29 cellular contexts compared by ENCODE assay signal in the genomic region with DNA sequence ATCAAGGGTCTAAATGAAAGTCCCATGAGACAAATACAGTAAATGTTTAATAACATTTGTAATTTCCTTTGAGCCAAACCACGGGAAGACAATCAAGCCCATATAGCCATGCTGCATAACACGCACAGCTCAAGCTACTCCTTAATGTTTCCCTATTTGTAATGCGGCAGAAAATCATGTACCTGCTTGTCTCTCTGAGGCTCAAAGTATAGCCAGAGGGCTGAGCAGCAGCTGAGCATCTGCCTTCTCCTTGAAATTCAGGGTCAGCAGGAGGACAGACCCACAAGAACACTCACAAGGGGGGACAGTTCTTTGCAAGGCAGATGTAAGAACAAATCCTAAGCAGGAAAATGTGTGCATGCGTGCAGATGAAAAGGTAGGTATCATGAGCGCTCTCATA.
"Had no signal": no experiment of that assay in that cellular context is flagged by ENCODE, and none has a peak within 500 bp of the region (broad histone marks: within the 10 kb centered on the region; RNA-seq: fewer than 3 reads in every experiment).

No MANE protein-coding gene starts in this region.

- H3K36me3 Mint-ChIP-seq: activated CD8-positive, alpha-beta memory T cell treated with anti-CD3 and anti-CD28 coated beads, Interleukin-2, amount 10 ng/mL, durations not matched to agents 7 days and 5 days; activated naive CD4-positive, alpha-beta T cell treated with anti-CD3 and anti-CD28 coated beads, Interleukin-2, amount 10 ng/mL, durations not matched to agents 7 days and 5 days; memory B cell; stimulated activated memory B cell treated with anti-CD40 and anti-IgM and Interleukin-4, amounts not matched to agents 10 μg/mL and 1 μg/mL and 100 μg/mL, for 72 hours had no signal

- H3K27me3 ChIP-seq: cardiac muscle cell, gastrocnemius medialis, sigmoid colon, stomach, suprapubic skin, transverse colon, uterus had no signal

- H3K9me3 ChIP-seq: gastrocnemius medialis, mucosa of descending colon, sigmoid colon, stomach, suprapubic skin, transverse colon, uterus had no signal

- H3K4me3 Mint-ChIP-seq: activated CD4-positive, alpha-beta T cell treated with anti-CD3 and anti-CD28 coated beads, Interleukin-2, amount 10 ng/mL, durations not matched to agents 7 days and 5 days; activated CD8-positive, alpha-beta memory T cell treated with anti-CD3 and anti-CD28 coated beads, Interleukin-2, amount 10 ng/mL, durations not matched to agents 7 days and 5 days; activated CD8-positive, alpha-beta T cell treated with anti-CD3 and anti-CD28 coated beads for 36 hours; activated naive CD4-positive, alpha-beta T cell treated with anti-CD3 and anti-CD28 coated beads, Interleukin-2, amount 10 ng/mL, durations not matched to agents 7 days and 5 days; dendritic cell treated with granulocyte-macrophage colony-stimulating factor and Interleukin-4, amounts not matched to agents 40 ng/mL and 50 ng/mL, for 4 days; memory B cell; nephron progenitor cell; stimulated activated memory B cell treated with anti-CD40 and anti-IgM and Interleukin-4, amounts not matched to agents 10 μg/mL and 1 μg/mL and 100 μg/mL, for 72 hours had no signal

- H3K27ac ChIP-seq: cardiac muscle cell, gastrocnemius medialis, sigmoid colon, stomach, suprapubic skin, transverse colon, uterus, VCaP had no signal

- H3K4me1 Mint-ChIP-seq: activated CD4-positive, alpha-beta T cell treated with anti-CD3 and anti-CD28 coated beads, Interleukin-2, amount 10 ng/mL, durations not matched to agents 7 days and 5 days; activated CD8-positive, alpha-beta memory T cell treated with anti-CD3 and anti-CD28 coated beads, Interleukin-2, amount 10 ng/mL, durations not matched to agents 7 days and 5 days; activated naive CD4-positive, alpha-beta T cell treated with anti-CD3 and anti-CD28 coated beads, Interleukin-2, amount 10 ng/mL, durations not matched to agents 7 days and 5 days; stimulated activated memory B cell treated with anti-CD40 and anti-IgM and Interleukin-4, amounts not matched to agents 10 μg/mL and 1 μg/mL and 100 μg/mL, for 72 hours had no signal

- H3K9me3 Mint-ChIP-seq: activated CD4-positive, alpha-beta T cell treated with anti-CD3 and anti-CD28 coated beads, Interleukin-2, amount 10 ng/mL, durations not matched to agents 7 days and 5 days; activated CD8-positive, alpha-beta T cell treated with anti-CD3 and anti-CD28 coated beads for 36 hours; activated naive CD4-positive, alpha-beta T cell treated with anti-CD3 and anti-CD28 coated beads, Interleukin-2, amount 10 ng/mL, durations not matched to agents 7 days and 5 days; dendritic cell treated with granulocyte-macrophage colony-stimulating factor and Interleukin-4, amounts not matched to agents 40 ng/mL and 50 ng/mL, for 4 days; memory B cell; stimulated activated memory B cell treated with anti-CD40 and anti-IgM and Interleukin-4, amounts not matched to agents 10 μg/mL and 1 μg/mL and 100 μg/mL, for 72 hours had no signal

- DNase-seq: activated CD4-positive, alpha-beta T cell treated with anti-CD3 and anti-CD28 coated beads, Interleukin-2, amount 10 ng/mL, durations not matched to agents 7 days and 5 days; activated CD4-positive, CD25-positive, alpha-beta regulatory T cell treated with anti-CD3 and anti-CD28 coated beads, Interleukin-2, amount 50 U/mL, for 72 hours; activated CD8-positive, alpha-beta memory T cell treated with anti-CD3 and anti-CD28 coated beads, Interleukin-2, amount 10 ng/mL, durations not matched to agents 7 days and 5 days; activated CD8-positive, alpha-beta T cell treated with anti-CD3 and anti-CD28 coated beads for 36 hours; activated effector memory CD4-positive, alpha-beta T cell treated with anti-CD3 and anti-CD28 coated beads, Interleukin-2, amount 50 U/mL, for 16 hours; activated naive CD4-positive, alpha-beta T cell treated with anti-CD3 and anti-CD28 coated beads, Interleukin-2, amount 10 ng/mL, durations not matched to agents 7 days and 5 days; activated T-cell treated with anti-CD3 and anti-CD28 coated beads for 4 hours; amygdala; effector CD4-positive, alpha-beta T cell; gastrocnemius medialis; head of caudate nucleus; left cardiac atrium; mucosa of descending colon; nephron progenitor cell; occipital lobe; sigmoid colon; stimulated activated CD4-positive, alpha-beta T cell treated with anti-CD3 and anti-CD28 coated beads, Interleukin-15, amount 100 ng/mL, for 24 hours; stomach; transverse colon; uterus had no signal

- H3K36me3 ChIP-seq: cardiac muscle cell, gastrocnemius medialis, sigmoid colon, stomach, suprapubic skin, transverse colon, uterus had no signal

- H3K4me2 ChIP-seq: smooth muscle cell had no signal

- H3K27ac Mint-ChIP-seq: activated CD4-positive, alpha-beta T cell treated with anti-CD3 and anti-CD28 coated beads, Interleukin-2, amount 10 ng/mL, durations not matched to agents 7 days and 5 days; activated CD8-positive, alpha-beta memory T cell treated with anti-CD3 and anti-CD28 coated beads, Interleukin-2, amount 10 ng/mL, durations not matched to agents 7 days and 5 days; activated CD8-positive, alpha-beta T cell treated with anti-CD3 and anti-CD28 coated beads for 36 hours; activated naive CD4-positive, alpha-beta T cell treated with anti-CD3 and anti-CD28 coated beads, Interleukin-2, amount 10 ng/mL, durations not matched to agents 7 days and 5 days; dendritic cell treated with granulocyte-macrophage colony-stimulating factor and Interleukin-4, amounts not matched to agents 40 ng/mL and 50 ng/mL, for 4 days; memory B cell; stimulated activated memory B cell treated with anti-CD40 and anti-IgM and Interleukin-4, amounts not matched to agents 10 μg/mL and 1 μg/mL and 100 μg/mL, for 72 hours had no signal

- FAIRE-seq: endometrium, islet of Langerhans had no signal

- ATAC-seq: activated CD8-positive, alpha-beta memory T cell treated with anti-CD3 and anti-CD28 coated beads, Interleukin-2, amount 10 ng/mL, durations not matched to agents 7 days and 5 days; activated CD8-positive, alpha-beta T cell treated with anti-CD3 and anti-CD28 coated beads for 36 hours; gastrocnemius medialis; left cardiac atrium; mucosa of descending colon; stimulated activated memory B cell treated with anti-CD40 and anti-IgM and Interleukin-4, amounts not matched to agents 10 μg/mL and 1 μg/mL and 100 μg/mL, for 72 hours had no signal

- H3K4me3 ChIP-seq: cardiac muscle cell, gastrocnemius medialis, mucosa of descending colon, sigmoid colon, smooth muscle cell, stomach, suprapubic skin, transverse colon, uterus had no signal

- H3K4me1 ChIP-seq: gastrocnemius medialis, sigmoid colon, stomach, suprapubic skin, transverse colon, uterus had no signal

- H3K27me3 Mint-ChIP-seq: activated CD4-positive, alpha-beta T cell treated with anti-CD3 and anti-CD28 coated beads, Interleukin-2, amount 10 ng/mL, durations not matched to agents 7 days and 5 days; activated CD8-positive, alpha-beta memory T cell treated with anti-CD3 and anti-CD28 coated beads, Interleukin-2, amount 10 ng/mL, durations not matched to agents 7 days and 5 days; activated CD8-positive, alpha-beta T cell treated with anti-CD3 and anti-CD28 coated beads for 36 hours had no signal
